Comparison of ENCODE assay signal across 1 cellular context in the genomic region with DNA sequence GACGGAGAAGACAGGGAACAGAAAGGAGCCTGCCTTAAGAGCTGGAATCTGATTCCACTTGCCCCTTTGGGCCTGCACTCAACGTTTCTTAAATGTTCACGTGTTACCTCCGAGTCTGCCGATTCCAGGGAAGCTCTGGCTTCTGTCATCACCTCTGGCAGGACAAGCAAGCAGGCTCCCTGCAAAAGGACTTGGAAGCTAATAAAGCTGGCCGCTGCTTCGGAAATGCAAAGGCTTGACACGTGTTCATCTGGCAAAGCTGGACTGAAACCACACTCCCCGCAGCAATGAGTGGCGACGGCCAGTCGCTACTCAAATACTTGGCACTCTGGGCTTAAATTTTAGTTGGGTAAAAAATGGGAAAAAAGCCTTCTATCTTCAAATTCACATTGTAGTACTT.
TF ChIP-seq lines count a peak whose summit lies in the region.

No MANE protein-coding gene starts in this region.

TF ChIP-seq in SK-N-SH treated with all-trans-retinoic acid at 6 μM for 48 hours, 23 proteins besides CTCF, POLR2A, EP300 and RAD21 (continued from another document):
- TF ChIP-seq, protein P1, sequence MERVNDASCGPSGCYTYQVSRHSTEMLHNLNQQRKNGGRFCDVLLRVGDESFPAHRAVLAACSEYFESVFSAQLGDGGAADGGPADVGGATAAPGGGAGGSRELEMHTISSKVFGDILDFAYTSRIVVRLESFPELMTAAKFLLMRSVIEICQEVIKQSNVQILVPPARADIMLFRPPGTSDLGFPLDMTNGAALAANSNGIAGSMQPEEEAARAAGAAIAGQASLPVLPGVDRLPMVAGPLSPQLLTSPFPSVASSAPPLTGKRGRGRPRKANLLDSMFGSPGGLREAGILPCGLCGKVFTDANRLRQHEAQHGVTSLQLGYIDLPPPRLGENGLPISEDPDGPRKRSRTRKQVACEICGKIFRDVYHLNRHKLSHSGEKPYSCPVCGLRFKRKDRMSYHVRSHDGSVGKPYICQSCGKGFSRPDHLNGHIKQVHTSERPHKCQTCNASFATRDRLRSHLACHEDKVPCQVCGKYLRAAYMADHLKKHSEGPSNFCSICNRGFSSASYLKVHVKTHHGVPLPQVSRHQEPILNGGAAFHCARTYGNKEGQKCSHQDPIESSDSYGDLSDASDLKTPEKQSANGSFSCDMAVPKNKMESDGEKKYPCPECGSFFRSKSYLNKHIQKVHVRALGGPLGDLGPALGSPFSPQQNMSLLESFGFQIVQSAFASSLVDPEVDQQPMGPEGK (CRISPR knock-in tag; IDR thresholded peaks at IDR 0.05; ENCODE audit: borderline replicate concordance): no peak
